22 cellular contexts compared by ENCODE assay signal in the genomic region with DNA sequence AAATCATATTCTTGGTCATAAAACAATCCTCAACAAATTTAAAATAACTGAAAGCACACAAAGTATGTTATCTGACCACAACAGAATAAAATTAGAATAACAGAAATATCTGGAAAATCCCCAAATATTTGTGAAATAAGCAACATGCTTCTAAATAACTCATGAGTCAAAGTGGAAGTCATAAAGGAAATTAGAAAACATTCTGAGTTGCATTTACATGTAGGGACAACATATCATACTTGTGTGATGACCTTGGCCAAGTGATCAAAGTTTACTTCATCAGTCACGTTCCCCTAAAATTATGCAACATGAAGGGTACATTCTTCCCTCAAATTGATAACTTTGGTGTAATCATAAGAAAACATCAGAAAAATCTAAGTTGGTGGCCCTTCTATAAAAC.
A peak's percentile ranks its signal among the peaks of the same experiment; 100 is the strongest.
DNase-seq lines count a peak whose midpoint lies in the region; ATAC-seq and TF ChIP-seq lines count a peak whose summit lies in the region.
"Had no signal": no experiment of that assay in that cellular context is flagged by ENCODE, and none has a peak within 500 bp of the region (broad histone marks: within the 10 kb centered on the region; RNA-seq: fewer than 3 reads in every experiment).

No MANE protein-coding gene starts in this region.

- CTCF ChIA-PET in Calu3 (lab: Charles Lee) = no interaction called here
- CTCF ChIA-PET in activated naive CD4-positive, alpha-beta T cell treated with anti-CD3 and anti-CD28 coated beads for 36 hours (lab: Charles Lee) = interaction anchor here (0.6 kb wide), 1 partner anchor 51 kb away, joined by 4 read pairs; no protein-coding TSS in a partner anchor

- TF ChIP-seq CTCF in Calu3 (IDR thresholded peaks at IDR 0.05; ENCODE audit: unreplicated experiment) = no peak

- ATAC-seq in HG03159 (IDR thresholded peaks at IDR 0.05; ENCODE audit: unreplicated experiment) = no peak
- ATAC-seq: activated CD4-positive, CD25-positive, alpha-beta regulatory T cell treated with anti-CD3 and anti-CD28 coated beads, Interleukin-2, amount 50 U/mL, for 24 hours; right cardiac atrium had no signal

- no peak overlapping the region for H3K27ac Mint-ChIP-seq in Calu3 (ENCODE audit: unreplicated experiment)
- H3K27ac Mint-ChIP-seq in activated naive CD4-positive, alpha-beta T cell treated with anti-CD3 and anti-CD28 coated beads for 36 hours = no peak overlapping the region
- H3K27ac Mint-ChIP-seq: activated T-cell treated with anti-CD3 and anti-CD28 coated beads, Interleukin-2, amount 50 U/mL, for 24 hours; immature natural killer cell; nephron progenitor cell; type B pancreatic cell had no signal

- no peaks in the 10 kb centered on the region for H3K4me1 Mint-ChIP-seq in Calu3 (ENCODE audit: low read depth, unreplicated experiment)
- H3K4me1 Mint-ChIP-seq in activated naive CD4-positive, alpha-beta T cell treated with anti-CD3 and anti-CD28 coated beads for 36 hours (ENCODE audit: low read depth) = no peaks in the 10 kb centered on the region
- H3K4me1 Mint-ChIP-seq: nephron progenitor cell had no signal

- intact Hi-C loops in Calu3 (cut with micrococcal nuclease; ENCODE audit: unreplicated experiment) = no loop called here
- intact Hi-C loops in activated naive CD4-positive, alpha-beta T cell treated with anti-CD3 and anti-CD28 coated beads for 36 hours (cut with micrococcal nuclease) = loop anchor here (10.0 kb wide), 1 partner anchor 313 kb away; no protein-coding TSS in a partner anchor

- DNase-seq in EH (ENCODE audit: low read depth) = peak; percentile 42
- peak; percentile 78 for DNase-seq in HS-5 (ENCODE audit: low read depth)
- DNase-seq in dermis blood vessel endothelial cell = peak; percentile 3
- DNase-seq in iris pigment epithelial cell (ENCODE audit: low read depth) = peak; percentile 56
- no peak for DNase-seq in Calu3
- no peak for DNase-seq in stimulated activated CD4-positive, alpha-beta T cell treated with anti-CD3 and anti-CD28 coated beads, Interleukin-15, amount 100 ng/mL, for 24 hours
- DNase-seq in activated naive CD4-positive, alpha-beta T cell treated with anti-CD3 and anti-CD28 coated beads for 36 hours = no peak
- DNase-seq: activated naive CD4-positive, alpha-beta T cell treated with Interleukin-2 at 50 U/mL for 16 hours; activated T-cell treated with anti-CD3 and anti-CD28 coated beads, Interleukin-2, amount 50 U/mL, for 24 hours; anterior cingulate cortex; C1 segment of cervical spinal cord; effector memory CD4-positive, alpha-beta T cell; foreskin melanocyte; immature natural killer cell; left ventricle myocardium inferior; midbrain; NCI-H187; nephron progenitor cell; right cardiac atrium had no signal

- BruUV-seq in Calu3 (replicated peaks; lab: Mats Ljungman, UMichigan) = no TSS peak

- no peak overlapping the region for H3K4me3 Mint-ChIP-seq in Calu3 (ENCODE audit: low read depth, unreplicated experiment)
- H3K4me3 Mint-ChIP-seq in activated naive CD4-positive, alpha-beta T cell treated with anti-CD3 and anti-CD28 coated beads for 36 hours = no peak overlapping the region
- H3K4me3 Mint-ChIP-seq: activated T-cell treated with anti-CD3 and anti-CD28 coated beads, Interleukin-2, amount 50 U/mL, for 24 hours; immature natural killer cell; nephron progenitor cell; type B pancreatic cell had no signal

- peaks cover 3% of the 10 kb centered on the region for H3K9me3 Mint-ChIP-seq in Calu3 (ENCODE audit: low read depth, unreplicated experiment)
- peaks cover 7% of the 10 kb centered on the region for H3K9me3 Mint-ChIP-seq in activated naive CD4-positive, alpha-beta T cell treated with anti-CD3 and anti-CD28 coated beads for 36 hours
- H3K9me3 Mint-ChIP-seq: type B pancreatic cell had no signal

- peaks cover 58% of the 10 kb centered on the region for H3K27me3 Mint-ChIP-seq in Calu3 (ENCODE audit: unreplicated experiment)
- peaks cover 33% of the 10 kb centered on the region for H3K27me3 Mint-ChIP-seq in activated naive CD4-positive, alpha-beta T cell treated with anti-CD3 and anti-CD28 coated beads for 36 hours (ENCODE audit: low read depth)

- no peaks in the 10 kb centered on the region for H3K36me3 Mint-ChIP-seq in Calu3 (ENCODE audit: insufficient read depth, unreplicated experiment)
- H3K36me3 Mint-ChIP-seq in activated naive CD4-positive, alpha-beta T cell treated with anti-CD3 and anti-CD28 coated beads for 36 hours (ENCODE audit: low read depth) = no peaks in the 10 kb centered on the region
- H3K36me3 Mint-ChIP-seq: type B pancreatic cell had no signal

Comparison
In these comparisons a context has a peak if more than half of its experiments do, and no peak if none do; other contexts are left out.
1. DNase-seq: peak in EH (single experiment), HS-5 (single experiment), dermis blood vessel endothelial cell (single experiment) and iris pigment epithelial cell (single experiment); none in Calu3 (single experiment), stimulated activated CD4-positive, alpha-beta T cell treated with anti-CD3 and anti-CD28 coated beads, Interleukin-15, amount 100 ng/mL, for 24 hours (single experiment) and activated naive CD4-positive, alpha-beta T cell treated with anti-CD3 and anti-CD28 coated beads for 36 hours (single experiment).